In genomic region chr16:87724490-87725291, GRCh38 we compare ENCODE assay signal across 14 cellular contexts. TPM values are rescaled to one million over a fixed set of nuclear protein-coding genes. Genes with fewer than 3 reads are reported as not detected.
DNase-seq lines count a peak whose midpoint lies in the region; ATAC-seq and TF ChIP-seq lines count a peak whose summit lies in the region.
"Had no signal": no experiment of that assay in that cellular context is flagged by ENCODE, and none has a peak within 500 bp of the region (broad histone marks: within the 10 kb centered on the region; RNA-seq: fewer than 3 reads in every experiment).

No MANE protein-coding gene starts in this region.

- no peak overlapping the region for H3K4me3 ChIP-seq in mucosa of descending colon
- H3K4me3 ChIP-seq: pancreas, tibial artery had no signal

- peaks cover 6 to 26% (median 16%) of the 10 kb centered on the region in 3 donors for H3K4me1 Mint-ChIP-seq in T-cell

- no peaks in the 10 kb centered on the region for H3K36me3 ChIP-seq in mucosa of descending colon (ENCODE audit: low read depth)

- POLR2A ChIA-PET in T-cell (lab: Charles Lee) = no interaction called here

- DNase-seq in NCI-H1092 treated with DMSO at 0.1 percent for 48 hours (lab: John Stamatoyannopoulos, UW) = peak; percentile 28
- no peak for DNase-seq in NCI-H1092 (lab: John Stamatoyannopoulos, UW)
- peak in 23 of 34 experiments; percentile 13 to 66 (median 34) for DNase-seq in T-cell
- DNase-seq in stimulated activated CD8-positive, alpha-beta memory T cell treated with anti-CD3 and anti-CD28 coated beads, Interleukin-15, amount 100 ng/mL, for 4 hours (ENCODE audit: low read depth in 2 of 2) = peak; percentile 19 to 42
- DNase-seq in T-helper 9 cell = no peak
- no peak for DNase-seq in mucosa of descending colon
- no peak for DNase-seq in cardiac septum (ENCODE audit: low spot score)
- DNase-seq: activated effector memory CD4-positive, alpha-beta T cell treated with Interleukin-2 at 50 U/mL for 16 hours; left ventricle myocardium superior; NCI-H1930; pancreas; stimulated activated CD4-positive, alpha-beta T cell treated with anti-CD3 and anti-CD28 coated beads, Interleukin-2, amount 100 ng/mL, for 24 hours; tibial artery had no signal

- no peak overlapping the region for H3K4me3 Mint-ChIP-seq in T-cell

- CTCF ChIA-PET in T-cell (lab: Charles Lee) = interaction anchor here in 1 of 2 donors (1.1 kb wide), 1 partner anchor 44 kb away, joined by 3 read pairs; no protein-coding TSS in a partner anchor

- ATAC-seq in GM21786 (IDR thresholded peaks at IDR 0.05; ENCODE audit: unreplicated experiment) = peak; percentile 44
- peak in 3 of 4 experiments; percentile 24 to 37 (median 34) for ATAC-seq in T-cell (replicated peaks in 1 of 4)
- no peak for ATAC-seq in mucosa of descending colon
- ATAC-seq: left ventricle myocardium superior, pancreas had no signal

- TF ChIP-seq CTCF in mucosa of descending colon (IDR thresholded peaks at IDR 0.05) = no peak

- no peaks in the 10 kb centered on the region for H3K4me1 ChIP-seq in mucosa of descending colon (ENCODE audit: low read depth)
- H3K4me1 ChIP-seq: pancreas had no signal

- H3K9me3 Mint-ChIP-seq in T-cell = no peaks in the 10 kb centered on the region

- no peaks in the 10 kb centered on the region for H3K27me3 Mint-ChIP-seq in T-cell

- no peaks in the 10 kb centered on the region for H3K9me3 ChIP-seq in mucosa of descending colon
- H3K9me3 ChIP-seq: pancreas, tibial artery had no signal

- peak overlapping the region in 1 of 2 donors; percentile 1 for H3K27ac Mint-ChIP-seq in T-cell

- peaks cover 41% of the 10 kb centered on the region for H3K36me3 Mint-ChIP-seq in T-cell

- intact Hi-C loops in mucosa of descending colon (cut with DNase I, micrococcal nuclease) (no loop called here), cardiac septum (cut with DNase I) (no loop called here)

RNA-seq across cellular contexts. Expression of gene KLHDC4, which starts 41.1 kb away (rescaled TPM):
- 100 to 1,000 TPM; 104 to 136 (median 116) TPM for total RNA-seq in T-cell
- 10 to 100 TPM; 41.6 to 67.7 (median 46.4) TPM for total RNA-seq in mucosa of descending colon
- total RNA-seq in cardiac septum = 12.6 TPM

Comparison
In these comparisons a context has a peak if more than half of its experiments do, and no peak if none do; other contexts are left out.
1. DNase-seq: peak in NCI-H1092 treated with DMSO at 0.1 percent for 48 hours (single experiment), T-cell (23 of 34) and stimulated activated CD8-positive, alpha-beta memory T cell treated with anti-CD3 and anti-CD28 coated beads, Interleukin-15, amount 100 ng/mL, for 4 hours (2 of 2); none in NCI-H1092 (single experiment), T-helper 9 cell (single experiment), mucosa of descending colon (0 of 3) and cardiac septum (single experiment).